ENCODE assay signal across 11 cellular contexts in the genomic region with DNA sequence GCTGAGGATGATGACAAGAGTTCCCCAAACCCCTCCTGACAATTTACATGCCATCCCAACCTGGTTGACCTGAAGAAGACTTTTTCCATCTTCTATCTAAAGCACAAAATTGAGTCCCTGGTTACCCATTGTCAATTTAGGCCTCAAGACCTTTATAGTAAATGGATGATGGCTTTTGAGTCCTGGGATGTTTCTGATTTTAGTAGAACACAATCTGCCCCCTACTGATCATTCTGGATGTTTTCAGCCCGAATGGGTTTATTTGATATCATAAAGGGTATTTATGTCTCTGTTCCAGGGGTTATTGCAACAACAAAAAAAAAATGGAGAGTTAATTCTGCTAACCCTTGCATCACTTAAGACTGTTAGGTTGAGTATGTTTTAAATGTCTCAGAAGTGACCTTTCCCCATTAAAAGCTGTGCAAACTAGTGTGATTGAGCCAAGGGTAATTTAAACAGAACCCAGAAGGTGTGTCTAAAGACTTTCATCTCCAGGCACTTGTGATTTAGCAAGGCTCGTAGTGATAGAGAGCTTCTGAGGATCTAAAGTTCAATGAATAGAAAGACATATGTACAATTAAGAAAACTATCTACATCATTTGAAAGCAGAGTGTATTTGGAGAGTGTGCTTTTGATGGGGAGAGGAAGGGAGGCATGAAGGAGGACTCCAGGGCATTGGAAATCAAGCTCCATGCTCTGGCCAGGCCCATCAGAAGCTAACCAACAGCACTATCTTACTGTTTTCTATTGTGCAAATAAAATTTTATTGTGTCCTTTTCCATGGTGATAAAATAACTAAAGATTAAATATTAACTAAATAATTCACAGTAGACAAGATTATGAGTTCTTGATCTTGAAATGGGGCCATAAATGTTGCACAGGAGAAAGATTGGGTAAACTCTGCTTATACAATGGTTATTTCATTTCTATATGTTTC.
DNase-seq lines count a peak whose midpoint lies in the region; ATAC-seq and TF ChIP-seq lines count a peak whose summit lies in the region.
"Had no signal": no experiment of that assay in that cellular context is flagged by ENCODE, and none has a peak within 500 bp of the region (broad histone marks: within the 10 kb centered on the region; RNA-seq: fewer than 3 reads in every experiment).

No MANE protein-coding gene starts in this region.

- H3K36me3 Mint-ChIP-seq in mesothelial cell of epicardium: peaks cover 6% of the 10 kb centered on the region

- no peaks in the 10 kb centered on the region for H3K9me3 ChIP-seq in heart right ventricle
- no peaks in the 10 kb centered on the region for H3K9me3 ChIP-seq in right atrium auricular region
- no peaks in the 10 kb centered on the region for H3K9me3 ChIP-seq in transverse colon

- no peak for ATAC-seq in heart right ventricle
- no peak for ATAC-seq in HG02588 (IDR thresholded peaks at IDR 0.05; ENCODE audit: unreplicated experiment)
- ATAC-seq in HG02759 (IDR thresholded peaks at IDR 0.05; ENCODE audit: unreplicated experiment): no peak

- H3K4me1 Mint-ChIP-seq in mesothelial cell of epicardium: peaks cover 23% of the 10 kb centered on the region

- 67 to 76% methylated on average over 2 of the region's 2 CpGs for WGBS in heart right ventricle, 2 donors
- WGBS in transverse colon (ENCODE audit: low coverage in 1 of 2), 2 donors: 33 to 38% methylated on average over 2 of the region's 2 CpGs

- TF ChIP-seq POLR2A in transverse colon (IDR thresholded peaks at IDR 0.05): no peak

- peaks cover 0 to 8% (median 4%) of the 10 kb centered on the region in 9 donors for H3K4me1 ChIP-seq in heart right ventricle
- H3K4me1 ChIP-seq in right atrium auricular region: peaks cover 0 to 8% of the 10 kb centered on the region in 2 donors
- H3K4me1 ChIP-seq in transverse colon: peaks cover 9 to 60% (median 23%) of the 10 kb centered on the region in 4 donors

- H3K4me3 Mint-ChIP-seq in mesothelial cell of epicardium: no peak overlapping the region

- no peak for TF ChIP-seq EP300 in transverse colon (IDR thresholded peaks at IDR 0.05; ENCODE audit: low read depth)

- H3K36me3 ChIP-seq in heart right ventricle: no peaks in the 10 kb centered on the region
- no peaks in the 10 kb centered on the region for H3K36me3 ChIP-seq in right atrium auricular region
- no peaks in the 10 kb centered on the region for H3K36me3 ChIP-seq in transverse colon

- H3K27ac ChIP-seq in heart right ventricle (no peak overlapping the region), right atrium auricular region (no peak overlapping the region), transverse colon (peak overlapping the region; percentile 59 to 71 (median 61))
- H3K27ac ChIP-seq: HL-60 had no signal

- no peaks in the 10 kb centered on the region for H3K27me3 Mint-ChIP-seq in mesothelial cell of epicardium (ENCODE audit: low read depth)

- intact Hi-C loops in heart right ventricle (cut with DNase I) (loop anchor here in 6 of 10 donors (5.0 to 10.0 kb wide), 3 partner anchors 49 to 361 kb away; no protein-coding TSS in a partner anchor), transverse colon (cut with DNase I; ENCODE audit: low total_unique reads) (no loop called here)

- TF ChIP-seq CTCF in heart right ventricle (IDR thresholded peaks at IDR 0.05) (peak in 5 of 9 donors; percentile 29 to 47 (median 38)), right atrium auricular region (IDR thresholded peaks at IDR 0.05) (peak in 1 of 2 donors; percentile 41), fibroblast of mammary gland (conservative IDR thresholded peaks at IDR 0.05; ENCODE audit: control insufficient read depth, insufficient read depth, low read depth, low read length) (peak; percentile 52), transverse colon (IDR thresholded peaks at IDR 0.05) (peak; percentile 23 to 59 (median 36)), mesothelial cell of epicardium (IDR thresholded peaks at IDR 0.05; ENCODE audit: unreplicated experiment) (no peak)

- no peaks in the 10 kb centered on the region for H3K9me3 Mint-ChIP-seq in mesothelial cell of epicardium

- H3K27me3 ChIP-seq in heart right ventricle: no peaks in the 10 kb centered on the region
- H3K27me3 ChIP-seq in right atrium auricular region: no peaks in the 10 kb centered on the region
- no peaks in the 10 kb centered on the region for H3K27me3 ChIP-seq in transverse colon

- H3K4me3 ChIP-seq in heart right ventricle (no peak overlapping the region), right atrium auricular region (no peak overlapping the region), fibroblast of mammary gland (ENCODE audit: control insufficient read depth, low read depth, low read length) (no peak overlapping the region), transverse colon (no peak overlapping the region)

- H3K27ac Mint-ChIP-seq in mesothelial cell of epicardium: no peak overlapping the region

- no peak for DNase-seq in heart right ventricle
- DNase-seq in right atrium auricular region (ENCODE audit: low spot score): no peak
- DNase-seq in NCI-H526 treated with DMSO at 0.1 percent for 48 hours (lab: John Stamatoyannopoulos, UW): peak; percentile 54
- peak; percentile 54 for DNase-seq in fibroblast of mammary gland (ENCODE audit: low read depth)
- peak; percentile 35 for DNase-seq in transverse colon
- no peak for DNase-seq in mesothelial cell of epicardium (ENCODE audit: low spot score in 2 of 2, unreplicated experiment in 2 of 2)
- DNase-seq: GDM1, kidney glomerular epithelial cell had no signal

- in situ Hi-C loops in transverse colon (cut with MboI; ENCODE audit: low pct_ligation_motif_present in 1 of 4, low pct_unique_long_range_greater_than_20kb in 1 of 4, low sequenced_read_pairs in 3 of 4): no loop called here

Comparison
In these comparisons a context has a peak if more than half of its experiments do, and no peak if none do; other contexts are left out.
1. DNase-seq: peak in NCI-H526 treated with DMSO at 0.1 percent for 48 hours (single experiment), fibroblast of mammary gland (single experiment) and transverse colon (single experiment); none in heart right ventricle (0 of 2), right atrium auricular region (single experiment) and mesothelial cell of epicardium (0 of 2).
2. H3K27ac ChIP-seq: peak in transverse colon (4 of 4); none in heart right ventricle (0 of 10) and right atrium auricular region (0 of 2).